Comparison of ENCODE assay signal across 1 cellular context in genomic region chr14:92441751-92442477, GRCh38.
TF ChIP-seq lines count a peak whose summit lies in the region.

No MANE protein-coding gene starts in this region.

TF ChIP-seq in HepG2, 621 proteins besides CTCF, POLR2A, EP300 and RAD21 (continued from another document):
- TF ChIP-seq, protein P1, sequence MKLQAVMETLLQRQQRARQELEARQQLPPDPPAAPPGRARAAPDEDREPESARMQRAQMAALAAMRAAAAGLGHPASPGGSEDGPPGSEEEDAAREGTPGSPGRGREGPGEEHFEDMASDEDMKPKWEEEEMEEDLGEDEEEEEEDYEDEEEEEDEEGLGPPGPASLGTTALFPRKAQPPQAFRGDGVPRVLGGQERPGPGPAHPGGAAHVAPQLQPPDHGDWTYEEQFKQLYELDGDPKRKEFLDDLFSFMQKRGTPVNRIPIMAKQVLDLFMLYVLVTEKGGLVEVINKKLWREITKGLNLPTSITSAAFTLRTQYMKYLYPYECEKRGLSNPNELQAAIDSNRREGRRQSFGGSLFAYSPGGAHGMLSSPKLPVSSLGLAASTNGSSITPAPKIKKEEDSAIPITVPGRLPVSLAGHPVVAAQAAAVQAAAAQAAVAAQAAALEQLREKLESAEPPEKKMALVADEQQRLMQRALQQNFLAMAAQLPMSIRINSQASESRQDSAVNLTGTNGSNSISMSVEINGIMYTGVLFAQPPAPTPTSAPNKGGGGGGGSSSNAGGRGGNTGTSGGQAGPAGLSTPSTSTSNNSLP (IDR thresholded peaks at IDR 0.05; ENCODE audit: low read depth, low read length) = no peak
- TF ChIP-seq ZSCAN12 (CRISPR knock-in tag; IDR thresholded peaks at IDR 0.05) (no peak), ZNF784 (CRISPR knock-in tag; IDR thresholded peaks at IDR 0.05; ENCODE audit: borderline replicate concordance) (no peak), NFIB (CRISPR knock-in tag; IDR thresholded peaks at IDR 0.05; ENCODE audit: borderline replicate concordance) (no peak), ZNF891 (CRISPR knock-in tag; IDR thresholded peaks at IDR 0.05) (no peak), ZNF629 (CRISPR knock-in tag; conservative IDR thresholded peaks at IDR 0.05) (peak; percentile 71)
